In the genomic region with DNA sequence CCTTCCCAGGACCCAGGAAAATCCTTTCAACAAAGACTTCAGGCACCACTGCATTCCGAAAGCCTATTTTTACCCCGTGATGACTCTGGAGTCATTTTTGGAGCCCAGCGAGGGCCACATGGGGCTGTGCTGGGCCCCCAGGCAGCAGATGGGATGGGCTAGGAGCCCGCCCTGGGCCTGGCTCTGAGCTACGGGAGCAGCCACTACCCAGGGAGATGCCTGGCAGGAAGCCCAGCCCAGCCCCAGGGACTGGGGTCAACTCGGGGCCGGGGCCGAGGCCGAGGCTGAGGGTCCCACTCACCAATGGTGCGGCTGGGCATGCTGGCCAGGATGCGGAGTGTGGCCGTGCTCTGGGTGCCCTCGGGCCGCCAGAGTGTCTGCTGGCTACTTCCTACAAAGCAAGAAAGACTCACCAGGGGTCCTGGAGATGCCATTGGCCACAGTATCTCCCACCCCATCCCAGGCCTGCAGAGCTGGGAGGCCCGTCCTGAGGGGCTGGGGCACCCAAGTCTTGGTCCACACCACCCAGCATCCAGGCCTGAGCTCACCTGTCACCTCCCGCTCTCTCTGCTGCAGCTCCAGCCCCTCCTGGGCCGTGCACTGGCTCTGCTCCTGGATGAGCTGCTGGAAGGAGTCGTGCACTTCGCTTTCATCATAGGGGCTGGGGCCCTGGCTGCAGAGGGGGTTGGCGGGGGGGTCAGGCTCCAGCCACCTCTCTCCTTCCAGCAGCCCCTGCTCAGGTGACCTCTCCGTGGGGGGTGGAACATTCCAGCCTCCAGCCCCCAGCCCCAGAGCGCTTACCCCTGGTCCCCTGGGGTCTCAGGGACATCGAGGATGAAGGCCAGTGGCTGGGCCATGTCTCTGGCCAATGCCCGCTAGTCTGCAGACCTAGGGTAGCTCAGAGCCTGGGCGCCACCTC, we compare ENCODE assay signal across 1 cellular context.
TF ChIP-seq lines count a peak whose summit lies in the region.

No MANE protein-coding gene starts in this region.

TF ChIP-seq in SK-N-SH treated with all-trans-retinoic acid at 6 μM for 48 hours, 23 proteins besides CTCF, POLR2A, EP300 and RAD21 (continued from another document):
- TF ChIP-seq ARNTL (CRISPR knock-in tag; IDR thresholded peaks at IDR 0.05; ENCODE audit: borderline replicate concordance, low read depth), result no peak
- TF ChIP-seq ZC3H10 (CRISPR knock-in tag; IDR thresholded peaks at IDR 0.05), result no peak
- no peak for TF ChIP-seq BACH2 (CRISPR knock-in tag; IDR thresholded peaks at IDR 0.05; ENCODE audit: borderline replicate concordance)
- no peak for TF ChIP-seq RARB (CRISPR knock-in tag; IDR thresholded peaks at IDR 0.05)
- no peak for TF ChIP-seq ZNF70 (CRISPR knock-in tag; IDR thresholded peaks at IDR 0.05)
- TF ChIP-seq, protein P1, sequence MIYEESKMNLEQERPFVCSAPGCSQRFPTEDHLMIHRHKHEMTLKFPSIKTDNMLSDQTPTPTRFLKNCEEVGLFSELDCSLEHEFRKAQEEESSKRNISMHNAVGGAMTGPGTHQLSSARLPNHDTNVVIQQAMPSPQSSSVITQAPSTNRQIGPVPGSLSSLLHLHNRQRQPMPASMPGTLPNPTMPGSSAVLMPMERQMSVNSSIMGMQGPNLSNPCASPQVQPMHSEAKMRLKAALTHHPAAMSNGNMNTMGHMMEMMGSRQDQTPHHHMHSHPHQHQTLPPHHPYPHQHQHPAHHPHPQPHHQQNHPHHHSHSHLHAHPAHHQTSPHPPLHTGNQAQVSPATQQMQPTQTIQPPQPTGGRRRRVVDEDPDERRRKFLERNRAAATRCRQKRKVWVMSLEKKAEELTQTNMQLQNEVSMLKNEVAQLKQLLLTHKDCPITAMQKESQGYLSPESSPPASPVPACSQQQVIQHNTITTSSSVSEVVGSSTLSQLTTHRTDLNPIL (CRISPR knock-in tag; IDR thresholded peaks at IDR 0.05; ENCODE audit: low read depth), result no peak
- TF ChIP-seq ESRRG (CRISPR knock-in tag; IDR thresholded peaks at IDR 0.05), result no peak
- TF ChIP-seq ZFP3 (CRISPR knock-in tag; IDR thresholded peaks at IDR 0.05), result no peak
- TF ChIP-seq, protein P2, sequence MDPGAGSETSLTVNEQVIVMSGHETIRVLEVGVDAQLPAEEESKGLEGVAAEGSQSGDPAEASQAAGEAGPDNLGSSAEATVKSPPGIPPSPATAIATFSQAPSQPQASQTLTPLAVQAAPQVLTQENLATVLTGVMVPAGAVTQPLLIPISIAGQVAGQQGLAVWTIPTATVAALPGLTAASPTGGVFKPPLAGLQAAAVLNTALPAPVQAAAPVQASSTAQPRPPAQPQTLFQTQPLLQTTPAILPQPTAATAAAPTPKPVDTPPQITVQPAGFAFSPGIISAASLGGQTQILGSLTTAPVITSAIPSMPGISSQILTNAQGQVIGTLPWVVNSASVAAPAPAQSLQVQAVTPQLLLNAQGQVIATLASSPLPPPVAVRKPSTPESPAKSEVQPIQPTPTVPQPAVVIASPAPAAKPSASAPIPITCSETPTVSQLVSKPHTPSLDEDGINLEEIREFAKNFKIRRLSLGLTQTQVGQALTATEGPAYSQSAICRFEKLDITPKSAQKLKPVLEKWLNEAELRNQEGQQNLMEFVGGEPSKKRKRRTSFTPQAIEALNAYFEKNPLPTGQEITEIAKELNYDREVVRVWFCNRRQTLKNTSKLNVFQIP (CRISPR knock-in tag; IDR thresholded peaks at IDR 0.05; ENCODE audit: borderline replicate concordance, low read depth), result no peak
- TF ChIP-seq ISL1 (CRISPR knock-in tag; IDR thresholded peaks at IDR 0.05), result no peak
